In genomic region chr16:29819506-29819905, GRCh38 we compare ENCODE assay signal across 9 cellular contexts. TPM values are rescaled to one million over a fixed set of nuclear protein-coding genes. Genes with fewer than 3 reads are reported as not detected.
DNase-seq lines count a peak whose midpoint lies in the region; ATAC-seq and TF ChIP-seq lines count a peak whose summit lies in the region.
"Had no signal": no experiment of that assay in that cellular context is flagged by ENCODE, and none has a peak within 500 bp of the region (broad histone marks: within the 10 kb centered on the region; RNA-seq: fewer than 3 reads in every experiment).

No MANE protein-coding gene starts in this region.

- DNase-seq in CD4-positive, CD25-positive, alpha-beta regulatory T cell = no peak
- DNase-seq in MM.1S (no peak), choroid plexus epithelial cell (ENCODE audit: low read depth) (peak; percentile 23), neural crest cell (ENCODE audit: low read depth, low spot score) (no peak), mucosa of gallbladder (ENCODE audit: low spot score) (no peak), GF-D8 (lab: John Stamatoyannopoulos, UW) (no peak), NCI-H2171 (lab: John Stamatoyannopoulos, UW) (no peak)

- H3K27ac Mint-ChIP-seq in CD4-positive, CD25-positive, alpha-beta regulatory T cell = peak overlapping the region; percentile 83 to 97 (median 95)
- no peak overlapping the region for H3K27ac Mint-ChIP-seq in neural crest cell (ENCODE audit: unreplicated experiment)

- peaks cover 74% of the 10 kb centered on the region for H3K79me2 ChIP-seq in MM.1S (ENCODE audit: low read length)

- no peaks in the 10 kb centered on the region for H3K9me3 ChIP-seq in CD4-positive, CD25-positive, alpha-beta regulatory T cell (ENCODE audit: control insufficient read depth in 2 of 2, low read length in 2 of 2)
- H3K9me3 ChIP-seq in MM.1S (replicated peaks; ENCODE audit: insufficient read depth, low read length) = no peaks in the 10 kb centered on the region
- H3K9me3 ChIP-seq: SJSA1 had no signal

- peaks cover 5 to 91% (median 43%) of the 10 kb centered on the region in 4 donors for H3K4me1 Mint-ChIP-seq in CD4-positive, CD25-positive, alpha-beta regulatory T cell
- H3K4me1 Mint-ChIP-seq in neural crest cell = peaks cover 54% of the 10 kb centered on the region

- H3K4me3 ChIP-seq in CD4-positive, CD25-positive, alpha-beta regulatory T cell (ENCODE audit: low read depth, low read length) = peak overlapping the region; percentile 95
- H3K4me3 ChIP-seq in MM.1S (ENCODE audit: low read length) (peak overlapping the region; percentile 70), choroid plexus epithelial cell (ENCODE audit: low read depth, low read length) (peak overlapping the region; percentile 72)

- peaks cover 41% of the 10 kb centered on the region for H3F3A ChIP-seq in MM.1S (ENCODE audit: insufficient read depth, low read length)

- H3K4me1 ChIP-seq in CD4-positive, CD25-positive, alpha-beta regulatory T cell (ENCODE audit: control insufficient read depth, insufficient read depth, low read length, poor library complexity, severe bottlenecking) = peaks cover 86% of the 10 kb centered on the region
- H3K4me1 ChIP-seq in MM.1S (ENCODE audit: low read length) = peaks cover 42% of the 10 kb centered on the region

- H4K20me1 ChIP-seq in MM.1S (ENCODE audit: insufficient read depth, low read length) = no peaks in the 10 kb centered on the region

- no peak overlapping the region for H2AFZ ChIP-seq in MM.1S (ENCODE audit: low read length)

- H3K9ac ChIP-seq in MM.1S (ENCODE audit: low read length) = peak overlapping the region; percentile 68; the same call in 1 of the 2 replicates

- TF ChIP-seq CTCF in MM.1S (IDR thresholded peaks at IDR 0.05; ENCODE audit: low read length) (no peak), choroid plexus epithelial cell (conservative IDR thresholded peaks at IDR 0.05; ENCODE audit: low read depth, low read length) (peak; percentile 44), neural crest cell (conservative IDR thresholded peaks at IDR 0.05) (no peak)

- peak overlapping the region; percentile 94 to 99 (median 95) for H3K4me3 Mint-ChIP-seq in CD4-positive, CD25-positive, alpha-beta regulatory T cell
- H3K4me3 Mint-ChIP-seq in neural crest cell = peak overlapping the region; percentile 38

- H3K36me3 Mint-ChIP-seq in CD4-positive, CD25-positive, alpha-beta regulatory T cell = peaks cover 6% of the 10 kb centered on the region
- peaks cover 11% of the 10 kb centered on the region for H3K36me3 Mint-ChIP-seq in neural crest cell (ENCODE audit: low read depth)

- H3K9me2 ChIP-seq in MM.1S (replicated peaks; ENCODE audit: insufficient read depth, low read length) = no peaks in the 10 kb centered on the region

- H3K27me3 ChIP-seq in CD4-positive, CD25-positive, alpha-beta regulatory T cell (ENCODE audit: control insufficient read depth, insufficient read depth, low read length) = no peaks in the 10 kb centered on the region
- H3K27me3 ChIP-seq in MM.1S (replicated peaks; ENCODE audit: insufficient read depth, low read length) = no peaks in the 10 kb centered on the region
- H3K27me3 ChIP-seq: SJSA1 had no signal

- peaks cover 3% of the 10 kb centered on the region for H3K27me3 Mint-ChIP-seq in CD4-positive, CD25-positive, alpha-beta regulatory T cell
- peaks cover 4% of the 10 kb centered on the region for H3K27me3 Mint-ChIP-seq in neural crest cell (ENCODE audit: low read depth)

- peaks cover 0 to 2% (median 0%) of the 10 kb centered on the region in 7 donors for H3K9me3 Mint-ChIP-seq in CD4-positive, CD25-positive, alpha-beta regulatory T cell
- H3K9me3 Mint-ChIP-seq in neural crest cell = no peaks in the 10 kb centered on the region

- H3K36me3 ChIP-seq in CD4-positive, CD25-positive, alpha-beta regulatory T cell (ENCODE audit: control insufficient read depth, insufficient read depth, low read length) = peaks cover 10% of the 10 kb centered on the region
- no peaks in the 10 kb centered on the region for H3K36me3 ChIP-seq in MM.1S (replicated peaks; ENCODE audit: insufficient read depth, low read length)

- H3K4me2 ChIP-seq in MM.1S (ENCODE audit: low read depth, low read length) = peak overlapping the region; percentile 90; the same call in 1 of the 2 replicates

- no peak for ATAC-seq in CD4-positive, CD25-positive, alpha-beta regulatory T cell (ENCODE audit: low read depth in 2 of 2)
- ATAC-seq in GM21360 (IDR thresholded peaks at IDR 0.05; ENCODE audit: unreplicated experiment) = no peak

- peak overlapping the region; percentile 87 for H3K27ac ChIP-seq in CD4-positive, CD25-positive, alpha-beta regulatory T cell (ENCODE audit: insufficient read depth, low read length, poor library complexity, severe bottlenecking)
- peak overlapping the region; percentile 80; the same call in 1 of the 2 replicates for H3K27ac ChIP-seq in MM.1S (ENCODE audit: low read length)
- H3K27ac ChIP-seq: SJSA1 had no signal

RNA-seq across cellular contexts. Expression of gene MVP, which starts 0.8 kb away (rescaled TPM):
- 163 TPM for total RNA-seq in CD4-positive, CD25-positive, alpha-beta regulatory T cell
- 100 to 1,000 TPM; 116 to 157 (median 133) TPM for polyA plus RNA-seq in CD4-positive, CD25-positive, alpha-beta regulatory T cell
- total RNA-seq in neural crest cell (1.6 and 2.1 TPM in 2 replicates), mucosa of gallbladder (253 TPM)

RNA-seq across cellular contexts. Expression of gene PAGR1, which starts 3.6 kb away (rescaled TPM):
- total RNA-seq in CD4-positive, CD25-positive, alpha-beta regulatory T cell = 15.6 TPM
- 10 to 100 TPM; 41.0 to 48.8 (median 45.5) TPM for polyA plus RNA-seq in CD4-positive, CD25-positive, alpha-beta regulatory T cell
- total RNA-seq in neural crest cell = 47.6 and 48.4 TPM in 2 replicates
- total RNA-seq in mucosa of gallbladder = 38.9 TPM

RNA-seq across cellular contexts. Expression of gene PRRT2, which starts 7.5 kb away (rescaled TPM):
- 1.9 TPM for total RNA-seq in CD4-positive, CD25-positive, alpha-beta regulatory T cell
- under 1 TPM in 2 of 4 donors, not detected in 2; 0.06 to 0.17 TPM for polyA plus RNA-seq in CD4-positive, CD25-positive, alpha-beta regulatory T cell
- total RNA-seq in neural crest cell = 18.6 and 21.2 TPM in 2 replicates
- 20.8 TPM for total RNA-seq in mucosa of gallbladder

RNA-seq across cellular contexts. Expression of gene MAZ, which starts 13.2 kb away (rescaled TPM):
- 224 TPM for total RNA-seq in CD4-positive, CD25-positive, alpha-beta regulatory T cell
- polyA plus RNA-seq in CD4-positive, CD25-positive, alpha-beta regulatory T cell = 10 to 100 TPM; 36.9 to 62.2 (median 44.5) TPM
- 605 and 635 TPM in 2 replicates for total RNA-seq in neural crest cell
- 192 TPM for total RNA-seq in mucosa of gallbladder

RNA-seq across cellular contexts. Expression of gene KIF22, which starts 29.0 kb away (rescaled TPM):
- total RNA-seq in CD4-positive, CD25-positive, alpha-beta regulatory T cell = 89.1 TPM
- 10 to 100 TPM; 49.4 to 65.1 (median 56.1) TPM for polyA plus RNA-seq in CD4-positive, CD25-positive, alpha-beta regulatory T cell
- total RNA-seq in neural crest cell (162 and 173 TPM in 2 replicates), mucosa of gallbladder (21.6 TPM)

Comparison
In these comparisons a context has a peak if more than half of its experiments do, and no peak if none do; other contexts are left out.
1. RNA of gene MVP, which starts 0.8 kb away (total RNA-seq): 253 TPM in mucosa of gallbladder (single experiment) and 163 TPM in CD4-positive, CD25-positive, alpha-beta regulatory T cell (single experiment); 1.6 to 2.1 TPM in neural crest cell; every median in the first group is over 10 times any median in the second.
2. Peak in every context shown above with its lines, with median percentiles within 50 percentile points of each other: H3K4me3 ChIP-seq.